In genomic region chr5:104102-104501, GRCh38 we compare ENCODE assay signal across 3 cellular contexts. TPM values are rescaled to one million over a fixed set of nuclear protein-coding genes. Genes with fewer than 3 reads are reported as not detected.
"Had no signal": no experiment of that assay in that cellular context is flagged by ENCODE, and none has a peak within 500 bp of the region (broad histone marks: within the 10 kb centered on the region; RNA-seq: fewer than 3 reads in every experiment).

No MANE protein-coding gene starts in this region.

RNA-seq across cellular contexts. Expression of gene PLEKHG4B, which starts 12.1 kb away (rescaled TPM):
- total RNA-seq: dermis microvascular lymphatic vessel endothelial cell; endothelial cell of umbilical vein; natural killer cell treated with Interleukin-12 subunit alpha and Interleukin-12 subunit beta and Interleukin-15 and Interleukin-18, amount 100 ng/mL, for 72 hours had no signal
- polyA plus RNA-seq: endothelial cell of umbilical vein had no signal
